Comparison of ENCODE assay signal across 8 cellular contexts in the genomic region with DNA sequence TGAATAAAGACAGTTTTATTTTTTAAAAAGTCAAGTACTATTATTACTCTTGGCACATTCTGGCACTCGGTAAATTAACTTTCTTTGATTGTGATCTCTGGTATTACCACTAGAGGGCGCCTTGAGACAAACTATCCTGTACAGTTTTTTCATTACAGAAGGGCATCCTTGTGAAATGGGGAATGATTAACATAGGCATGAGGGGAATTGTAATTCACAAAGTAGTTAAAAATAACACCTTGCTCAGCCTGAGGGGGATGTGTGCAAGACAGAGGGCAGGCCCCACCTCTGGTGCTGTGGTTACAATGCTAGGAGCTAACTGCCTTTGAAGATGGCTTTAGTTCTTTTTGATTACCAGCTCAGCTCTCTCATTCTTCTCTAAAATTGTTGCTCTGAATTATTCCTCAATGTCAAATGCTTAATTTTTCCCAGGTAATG. TPM values are rescaled to one million over a fixed set of nuclear protein-coding genes. Genes with fewer than 3 reads are reported as not detected.
A peak's percentile ranks its signal among the peaks of the same experiment; 100 is the strongest.
DNase-seq lines count a peak whose midpoint lies in the region; ATAC-seq, FAIRE-seq and TF ChIP-seq lines count a peak whose summit lies in the region.

No MANE protein-coding gene starts in this region.

- no peak overlapping the region for H3K4me2 ChIP-seq in GM23248 (ENCODE audit: unreplicated experiment)

- no peaks in the 10 kb centered on the region for H3K36me3 ChIP-seq in BE2C
- no peaks in the 10 kb centered on the region for H3K36me3 ChIP-seq in GM23248 (ENCODE audit: low read depth)
- no peaks in the 10 kb centered on the region for H3K36me3 ChIP-seq in bronchial epithelial cell (ENCODE audit: control insufficient read depth, insufficient read depth, low read length)
- no peaks in the 10 kb centered on the region for H3K36me3 ChIP-seq in left lung

- in situ Hi-C loops in GM23248 (cut with MboI): no loop called here

- H3K9me3 ChIP-seq in BE2C: no peaks in the 10 kb centered on the region
- no peaks in the 10 kb centered on the region for H3K9me3 ChIP-seq in GM23248 (ENCODE audit: low read depth)
- H3K9me3 ChIP-seq in left lung: no peaks in the 10 kb centered on the region

- H3K9ac ChIP-seq in GM23248: no peak overlapping the region

- H3K4me3 ChIP-seq in BE2C (ENCODE audit: low read depth, low read length): no peak overlapping the region
- no peak overlapping the region for H3K4me3 ChIP-seq in GM23248
- H3K4me3 ChIP-seq in bronchial epithelial cell (ENCODE audit: low read depth, low read length): no peak overlapping the region
- no peak overlapping the region for H3K4me3 ChIP-seq in left lung

- no peaks in the 10 kb centered on the region for H3K9me2 ChIP-seq in GM23248 (ENCODE audit: insufficient read depth)

- H2AFZ ChIP-seq in GM23248: no peak overlapping the region

- WGBS in GM23248 (ENCODE audit: low coverage in 1 of 2, low lambda C conversion rate in 2 of 2, missing lambda C conversion rate in 2 of 2), 2 experiments: 0 to 3% methylated on average over 2 of the region's 2 CpGs

- no peak for FAIRE-seq in bronchial epithelial cell (lab: Jason Lieb, UNC)

- no peaks in the 10 kb centered on the region for H3K4me1 ChIP-seq in BE2C
- H3K4me1 ChIP-seq in GM23248 (ENCODE audit: insufficient read depth): peaks cover 8% of the 10 kb centered on the region; the same call in 1 of the 2 replicates
- no peaks in the 10 kb centered on the region for H3K4me1 ChIP-seq in left lung

- peaks cover 14% of the 10 kb centered on the region for H3K27me3 ChIP-seq in BE2C
- H3K27me3 ChIP-seq in GM23248 (replicated peaks; ENCODE audit: insufficient read depth): no peaks in the 10 kb centered on the region
- H3K27me3 ChIP-seq in bronchial epithelial cell (ENCODE audit: control insufficient read depth, insufficient read depth, low read length): no peaks in the 10 kb centered on the region
- H3K27me3 ChIP-seq in left lung: no peaks in the 10 kb centered on the region

- H3K27ac ChIP-seq in GM23248 (no peak overlapping the region), left lung (no peak overlapping the region)

- H4K20me1 ChIP-seq in GM23248 (ENCODE audit: insufficient read depth): no peaks in the 10 kb centered on the region

- TF ChIP-seq CTCF in BE2C (IDR thresholded peaks at IDR 0.05; ENCODE audit: low read depth, low read length) (peak; percentile 78), bronchial epithelial cell (IDR thresholded peaks at IDR 0.05; ENCODE audit: insufficient read depth, low read length, severe bottlenecking) (peak; percentile 41), left lung (IDR thresholded peaks at IDR 0.05) (peak; percentile 60 to 74)

- intact Hi-C loops in left lung (cut with DNase I): loop anchor here in 1 of 2 donors (5.0 kb wide), 1 partner anchor 301 kb away; no protein-coding TSS in a partner anchor

- ATAC-seq in left lung (peak; percentile 90), GM21723 (IDR thresholded peaks at IDR 0.05; ENCODE audit: unreplicated experiment) (no peak), HG03045 (IDR thresholded peaks at IDR 0.05; ENCODE audit: unreplicated experiment) (no peak), GM19328 (IDR thresholded peaks at IDR 0.05; ENCODE audit: unreplicated experiment) (no peak)

- no peaks in the 10 kb centered on the region; the same call in 1 of the 2 replicates for H3F3A ChIP-seq in GM23248 (ENCODE audit: insufficient read depth)

- H3K79me2 ChIP-seq in GM23248 (ENCODE audit: insufficient read depth): no peaks in the 10 kb centered on the region

- no peak for DNase-seq in BE2C
- DNase-seq in GM23248: peak; percentile 77
- peak; percentile 80 for DNase-seq in NCI-H748 (lab: John Stamatoyannopoulos, UW; ENCODE audit: unreplicated experiment)
- DNase-seq in bronchial epithelial cell (ENCODE audit: low read depth): peak; percentile 66
- no peak for DNase-seq in left lung

RNA-seq across cellular contexts. Expression of a gene that starts 24.2 kb away (rescaled TPM):
- not detected for polyA plus RNA-seq in BE2C (2012; ENCODE audit: insufficient read depth, insufficient read length, low read depth)
- total RNA-seq in GM23248 (2014; rRNA removed; shearing (Covaris generic)): not detected in 2 replicates
- not detected in 2 replicates for polyA plus RNA-seq in GM23248 (2016; fragmentation: Nextera tagmentation; extraction: Ambion mirVana)
- total RNA-seq in bronchial epithelial cell (not detected in 2 replicates), left lung (under 1 TPM in 1 of 2 donors, not detected in 1; 0.34 TPM)

RNA-seq across cellular contexts. Expression of a gene that starts 32.3 kb away (rescaled TPM):
- 7.3 TPM for polyA plus RNA-seq in BE2C (2012; ENCODE audit: insufficient read depth, insufficient read length, low read depth)
- 12.6 and 14.0 TPM in 2 replicates for total RNA-seq in GM23248 (2014; rRNA removed; shearing (Covaris generic))
- polyA plus RNA-seq in GM23248 (2016; fragmentation: Nextera tagmentation; extraction: Ambion mirVana): 19.6 TPM in 2 replicates
- total RNA-seq in bronchial epithelial cell (19.2 and 24.2 TPM in 2 replicates), left lung (10 to 100 TPM; 23.1 to 26.2 TPM)

Comparison
In these comparisons a context has a peak if more than half of its experiments do, and no peak if none do; other contexts are left out.
1. DNase-seq: peak in GM23248 (single experiment), NCI-H748 (single experiment) and bronchial epithelial cell (single experiment); none in BE2C (single experiment) and left lung (0 of 2).
2. Peak in every context shown above with its lines, with median percentiles within 50 percentile points of each other: CTCF ChIP-seq.